1 cellular context compared by ENCODE assay signal in the genomic region with DNA sequence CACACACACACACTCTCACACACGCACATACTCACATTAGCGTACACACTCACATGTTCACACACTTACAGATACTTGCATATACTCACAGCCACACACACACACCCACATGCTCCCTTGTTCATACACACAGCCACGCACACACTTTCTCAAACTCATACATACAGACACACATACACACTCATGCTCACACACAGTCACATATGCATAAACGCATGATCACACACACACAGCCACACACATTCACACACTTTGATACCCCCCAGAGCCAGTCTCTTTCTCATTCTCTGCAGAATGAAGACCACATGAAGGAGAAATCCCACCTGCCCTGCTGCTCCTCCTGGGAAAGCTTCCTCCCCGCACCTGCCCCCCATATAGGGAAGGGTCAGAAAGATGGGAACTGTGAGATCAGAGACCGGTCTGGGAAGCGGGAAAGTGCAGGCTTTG.
TF ChIP-seq lines count a peak whose summit lies in the region.

No MANE protein-coding gene starts in this region.

TF ChIP-seq in WTC11, 78 proteins besides CTCF, POLR2A, EP300 and RAD21 (continued from another document):
- TF ChIP-seq, protein P1, sequence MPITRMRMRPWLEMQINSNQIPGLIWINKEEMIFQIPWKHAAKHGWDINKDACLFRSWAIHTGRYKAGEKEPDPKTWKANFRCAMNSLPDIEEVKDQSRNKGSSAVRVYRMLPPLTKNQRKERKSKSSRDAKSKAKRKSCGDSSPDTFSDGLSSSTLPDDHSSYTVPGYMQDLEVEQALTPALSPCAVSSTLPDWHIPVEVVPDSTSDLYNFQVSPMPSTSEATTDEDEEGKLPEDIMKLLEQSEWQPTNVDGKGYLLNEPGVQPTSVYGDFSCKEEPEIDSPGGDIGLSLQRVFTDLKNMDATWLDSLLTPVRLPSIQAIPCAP (CRISPR knock-in tag; IDR thresholded peaks at IDR 0.05): no peak
- no peak for TF ChIP-seq GTF2I (CRISPR knock-in tag; conservative IDR thresholded peaks at IDR 0.05)
